In genomic region chr9:18658764-18659705, GRCh38 we compare ENCODE assay signal across 14 cellular contexts.
A peak's percentile ranks its signal among the peaks of the same experiment; 100 is the strongest.
DNase-seq lines count a peak whose midpoint lies in the region; ATAC-seq, FAIRE-seq and TF ChIP-seq lines count a peak whose summit lies in the region.
"Had no signal": no experiment of that assay in that cellular context is flagged by ENCODE, and none has a peak within 500 bp of the region (broad histone marks: within the 10 kb centered on the region; RNA-seq: fewer than 3 reads in every experiment).

No MANE protein-coding gene starts in this region.

- H3K27me3 ChIP-seq in skeletal muscle satellite cell (ENCODE audit: control insufficient read depth, insufficient read depth, low read length), result no peaks in the 10 kb centered on the region
- H3K27me3 ChIP-seq: neutrophil had no signal

- no peak for TF ChIP-seq POLR2A in H54 (IDR thresholded peaks at IDR 0.05; ENCODE audit: low read depth, low read length)

- H3K9ac ChIP-seq in skeletal muscle satellite cell (ENCODE audit: low read depth, low read length), result peak overlapping the region; percentile 52

- peak; percentile 48 for FAIRE-seq in H54 (lab: Jason Lieb, UNC)

- peaks cover 12% of the 10 kb centered on the region for H3K4me1 ChIP-seq in skeletal muscle satellite cell (ENCODE audit: control insufficient read depth, insufficient read depth, low read length)

- H3K4me3 ChIP-seq in skeletal muscle satellite cell (ENCODE audit: low read length), result no peak overlapping the region

- ATAC-seq in SK-N-SH treated with all-trans-retinoic acid at 6 μM for 48 hours (peak; percentile 63), GM18520 (IDR thresholded peaks at IDR 0.05; ENCODE audit: unreplicated experiment) (no peak)
- ATAC-seq: activated T-cell treated with anti-CD3 and anti-CD28 coated beads, Interleukin-2, amount 50 U/mL, for 4 hours; Panc1 had no signal

- DNase-seq in H54 (ENCODE audit: insufficient read length, low spot score) (no peak), fibroblast of peridontal ligament (ENCODE audit: extremely low read depth) (peak; percentile 83), nucleus accumbens (lab: John Stamatoyannopoulos, UW) (no peak), HK-2 (ENCODE audit: unreplicated experiment) (no peak)
- DNase-seq: activated CD4-positive, alpha-beta T cell treated with anti-CD3 and anti-CD28 coated beads, Interleukin-2, amount 10 ng/mL, durations not matched to agents 7 days and 5 days; activated T-cell treated with anti-CD3 and anti-CD28 coated beads, Interleukin-2, amount 50 U/mL, for 4 hours; amygdala; effector memory CD4-positive, alpha-beta T cell; hypothalamus had no signal

- H3K36me3 ChIP-seq in skeletal muscle satellite cell (ENCODE audit: insufficient read depth, low read length), result peaks cover 44% of the 10 kb centered on the region
- H3K36me3 ChIP-seq: neutrophil had no signal

- no peaks in the 10 kb centered on the region for H3K9me3 ChIP-seq in skeletal muscle satellite cell (replicated peaks; ENCODE audit: low read length)
- H3K9me3 ChIP-seq: neutrophil had no signal

- H3K4me2 ChIP-seq in skeletal muscle satellite cell (ENCODE audit: low read length), result peak overlapping the region; percentile 27

TF ChIP-seq in SK-N-SH treated with all-trans-retinoic acid at 6 μM for 48 hours, 23 proteins besides CTCF, POLR2A, EP300 and RAD21:
- no peak for TF ChIP-seq BACH2 (CRISPR knock-in tag; IDR thresholded peaks at IDR 0.05; ENCODE audit: borderline replicate concordance)
- TF ChIP-seq ISL1 (CRISPR knock-in tag; IDR thresholded peaks at IDR 0.05), result peak; percentile 74
